ENCODE assay signal across 8 cellular contexts in the genomic region with DNA sequence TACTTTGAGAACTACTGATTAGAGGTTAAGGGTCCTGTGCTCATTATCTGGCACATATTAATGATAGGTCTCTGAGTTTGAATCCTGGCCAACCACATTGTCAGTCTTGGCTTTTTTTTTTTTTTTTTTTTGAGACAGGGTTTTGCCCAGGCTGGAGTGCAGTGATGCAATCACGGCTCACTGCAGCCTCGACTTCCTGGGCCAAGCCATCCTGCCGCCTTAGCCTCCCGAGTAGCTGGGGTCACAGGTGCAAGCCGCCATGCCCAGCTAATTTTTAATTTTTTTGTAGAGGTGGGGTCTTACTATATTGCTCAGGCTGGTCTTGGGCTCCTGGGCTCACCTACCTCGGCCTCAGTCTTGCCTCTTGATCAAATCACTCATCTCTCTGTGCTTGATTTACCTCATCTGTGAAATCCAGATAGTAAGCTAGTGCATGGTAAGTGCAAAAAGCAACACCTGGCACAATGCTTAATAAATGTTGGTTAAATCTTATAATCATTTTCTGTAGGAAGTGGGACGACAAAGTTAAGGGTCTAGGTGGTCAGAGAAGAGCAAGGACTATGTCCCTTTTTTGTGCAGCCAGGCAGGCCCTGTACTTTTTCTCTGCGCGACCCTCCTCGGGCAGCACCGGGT. TPM values are rescaled to one million over a fixed set of nuclear protein-coding genes. Genes with fewer than 3 reads are reported as not detected.
DNase-seq lines count a peak whose midpoint lies in the region; ATAC-seq and TF ChIP-seq lines count a peak whose summit lies in the region.

No MANE protein-coding gene starts in this region.

- H3K36me3 ChIP-seq in esophagus muscularis mucosa = no peaks in the 10 kb centered on the region
- H3K36me3 ChIP-seq in rectal smooth muscle tissue (ENCODE audit: control insufficient read depth, insufficient read depth, low read length) = no peaks in the 10 kb centered on the region

- H3K9me3 ChIP-seq in esophagus muscularis mucosa = no peaks in the 10 kb centered on the region

- no peak for TF ChIP-seq POLR2A in esophagus muscularis mucosa (IDR thresholded peaks at IDR 0.05; ENCODE audit: low read depth)

- ATAC-seq in HG03108 (IDR thresholded peaks at IDR 0.05; ENCODE audit: unreplicated experiment) (no peak), GM19395 (IDR thresholded peaks at IDR 0.05; ENCODE audit: unreplicated experiment) (no peak)

- H3K27ac ChIP-seq in esophagus muscularis mucosa (replicated peaks in 1 of 4) (peak overlapping the region; percentile 87 to 94 (median 92)), rectal smooth muscle tissue (ENCODE audit: low read depth, low read length) (peak overlapping the region; percentile 89)

- H3K27me3 ChIP-seq in esophagus muscularis mucosa (no peaks in the 10 kb centered on the region), rectal smooth muscle tissue (ENCODE audit: control insufficient read depth, insufficient read depth, low read length) (no peaks in the 10 kb centered on the region)

- intact Hi-C loops in esophagus muscularis mucosa (cut with DNase I) = loop anchor here (2.0 to 10.0 kb wide), 3 partner anchors 55 to 505 kb away; partner anchors contain the start of gene STAG1

- DNase-seq in GM12864 (ENCODE audit: low read depth) = no peak
- DNase-seq in RPMI8226 = peak; percentile 21
- DNase-seq in esophagus muscularis mucosa (ENCODE audit: extremely low spot score) = no peak
- DNase-seq in NCI-H82 (lab: John Stamatoyannopoulos, UW) = no peak
- DNase-seq in CD1c-positive myeloid dendritic cell (ENCODE audit: extremely low spot score) = no peak

- no peak for TF ChIP-seq EP300 in esophagus muscularis mucosa (IDR thresholded peaks at IDR 0.05)

- no peak for TF ChIP-seq CTCF in GM12864 (IDR thresholded peaks at IDR 0.05; ENCODE audit: low read depth, low read length, missing control alignments)
- no peak for TF ChIP-seq CTCF in esophagus muscularis mucosa (IDR thresholded peaks at IDR 0.05)

- peak overlapping the region; percentile 67 for H3K9ac ChIP-seq in rectal smooth muscle tissue (ENCODE audit: low read length)

- H3K4me1 ChIP-seq in esophagus muscularis mucosa (peaks cover 20 to 22% (median 21%) of the 10 kb centered on the region in 4 donors), rectal smooth muscle tissue (ENCODE audit: control insufficient read depth, insufficient read depth, low read length) (peaks cover 2% of the 10 kb centered on the region)

- 47% methylated on average over 11 of the region's 11 CpGs for WGBS in esophagus muscularis mucosa

- H3K4me3 ChIP-seq in GM12864 (ENCODE audit: low read depth, low read length) (peak overlapping the region; percentile 68), esophagus muscularis mucosa (peak overlapping the region; percentile 65 to 87 (median 73)), rectal smooth muscle tissue (ENCODE audit: low read length) (peak overlapping the region; percentile 91)

RNA-seq across cellular contexts. Expression of gene PCCB, which starts 0.4 kb away (rescaled TPM):
- total RNA-seq in esophagus muscularis mucosa = 10 to 100 TPM; 25.8 to 35.6 (median 31.4) TPM

RNA-seq across cellular contexts. Expression of gene MSL2, which starts 53.6 kb away (rescaled TPM):
- total RNA-seq in esophagus muscularis mucosa = 10 to 100 TPM; 18.7 to 25.3 (median 23.5) TPM
